In genomic region chr10:87398436-87398835, GRCh38 we compare ENCODE assay signal across 7 cellular contexts. TPM values are rescaled to one million over a fixed set of nuclear protein-coding genes. Genes with fewer than 3 reads are reported as not detected.
DNase-seq lines count a peak whose midpoint lies in the region; ATAC-seq, FAIRE-seq and TF ChIP-seq lines count a peak whose summit lies in the region.
"Not testable (repeated sequence)": the region's sequence is repeated elsewhere in the genome, so short reads cannot be mapped to it uniquely, and the experiment has no call there.

No MANE protein-coding gene starts in this region.

- H3K4me3 ChIP-seq in K562 = not testable (repeated sequence)

- CTCF ChIA-PET in K562 (lab: Yijun Ruan, JAX; ENCODE audit: low intra/inter-chr PET ratio) = not testable (repeated sequence)

- BruUV-seq in K562 (replicated peaks; lab: Mats Ljungman, UMichigan) = not testable (repeated sequence)

- TF ChIP-seq RAD21 in K562 (CRISPR knock-in tag; conservative IDR thresholded peaks at IDR 0.05 in 1 of 2, IDR thresholded peaks at IDR 0.05 in 1 of 2) = not testable (repeated sequence)

- TF ChIP-seq POLR2A in K562 (conservative IDR thresholded peaks at IDR 0.05) = not testable (repeated sequence)

- not testable (repeated sequence) for H3K27me3 ChIP-seq in K562 (ENCODE audit: control insufficient read depth in 2 of 2, insufficient read depth in 2 of 2, low read length in 2 of 2)

- intact Hi-C loops in K562 (cut with micrococcal nuclease) = not testable (repeated sequence)

- not testable (repeated sequence) for H3K27ac Mint-ChIP-seq in stimulated activated memory B cell treated with anti-CD40 and anti-IgM and Interleukin-4, amounts not matched to agents 10 μg/mL and 1 μg/mL and 100 μg/mL, for 72 hours

- not testable (repeated sequence) for H3K9me1 ChIP-seq in K562 (ENCODE audit: control insufficient read depth, insufficient read depth, low read length)

- H3K36me3 ChIP-seq in K562 (ENCODE audit: control insufficient read depth, insufficient read depth, low read length) = not testable (repeated sequence)

- H3K4me3 Mint-ChIP-seq in stimulated activated memory B cell treated with anti-CD40 and anti-IgM and Interleukin-4, amounts not matched to agents 10 μg/mL and 1 μg/mL and 100 μg/mL, for 72 hours = not testable (repeated sequence)

- H3K79me2 ChIP-seq in K562 (ENCODE audit: control insufficient read depth, insufficient read depth, low read length) = not testable (repeated sequence)

- in situ Hi-C loops in K562 (cut with MboI) = not testable (repeated sequence)

- not testable (repeated sequence) for TF ChIP-seq EP300 in K562 (IDR thresholded peaks at IDR 0.05; ENCODE audit: low read length)

- not testable (repeated sequence) for H3K9me3 Mint-ChIP-seq in stimulated activated memory B cell treated with anti-CD40 and anti-IgM and Interleukin-4, amounts not matched to agents 10 μg/mL and 1 μg/mL and 100 μg/mL, for 72 hours

- ATAC-seq in GM18868 (IDR thresholded peaks at IDR 0.05; ENCODE audit: unreplicated experiment) (peak; percentile 66), GM19463 (IDR thresholded peaks at IDR 0.05; ENCODE audit: unreplicated experiment) (peak; percentile 51), GM21786 (IDR thresholded peaks at IDR 0.05; ENCODE audit: unreplicated experiment) (peak; percentile 45), HG02885 (IDR thresholded peaks at IDR 0.05; ENCODE audit: poor library complexity, unreplicated experiment) (peak; percentile 45), HG03565 (IDR thresholded peaks at IDR 0.05; ENCODE audit: unreplicated experiment) (peak; percentile 45), K562 (peak; percentile 55)
- peak; percentile 82 for ATAC-seq in stimulated activated memory B cell treated with anti-CD40 and anti-IgM and Interleukin-4, amounts not matched to agents 10 μg/mL and 1 μg/mL and 100 μg/mL, for 72 hours

- not testable (repeated sequence) for H3K9me3 ChIP-seq in K562 (replicated peaks; ENCODE audit: control insufficient read depth, insufficient read depth, low read depth, low read length)

- H3K9ac ChIP-seq in K562 (ENCODE audit: insufficient read depth in 1 of 2, low read depth in 2 of 2, low read length in 2 of 2) = not testable (repeated sequence)

- H3K4me1 ChIP-seq in K562 (replicated peaks in 1 of 2; ENCODE audit: control insufficient read depth in 2 of 2, insufficient read depth in 2 of 2, low read length in 2 of 2) = not testable (repeated sequence)

- DNase-seq in K562 (ENCODE audit: extremely low read depth in 1 of 4, low spot score in 3 of 4) = not testable (repeated sequence)

- POLR2A ChIA-PET in K562 (lab: Yijun Ruan, JAX) = not testable (repeated sequence)

- TF ChIP-seq CTCF in K562 (IDR thresholded peaks at IDR 0.05 in 2 of 3, conservative IDR thresholded peaks at IDR 0.05 in 1 of 3; ENCODE audit: insufficient read depth in 2 of 3, low read depth in 1 of 3, low read length in 3 of 3) = not testable (repeated sequence)

- H3K27ac ChIP-seq in K562 (ENCODE audit: extremely low read depth, low read depth, low read length) = not testable (repeated sequence)

- not testable (repeated sequence) for H3K27me3 Mint-ChIP-seq in stimulated activated memory B cell treated with anti-CD40 and anti-IgM and Interleukin-4, amounts not matched to agents 10 μg/mL and 1 μg/mL and 100 μg/mL, for 72 hours

- not testable (repeated sequence) for H4K20me1 ChIP-seq in K562 (replicated peaks; ENCODE audit: control insufficient read depth, insufficient read depth, low read length)

- not testable (repeated sequence) for FAIRE-seq in K562 (lab: Jason Lieb, UNC)

- H2AFZ ChIP-seq in K562 (ENCODE audit: low read depth, low read length) = not testable (repeated sequence)

- not testable (repeated sequence) for H3K4me2 ChIP-seq in K562 (ENCODE audit: insufficient read depth, low read length)

- WGBS in K562 (ENCODE audit: insufficient coverage, low coverage, missing lambda C conversion rate) = no CpG with 5 or more reads among the region's 2 CpGs

- not testable (repeated sequence) for H3K4me1 Mint-ChIP-seq in stimulated activated memory B cell treated with anti-CD40 and anti-IgM and Interleukin-4, amounts not matched to agents 10 μg/mL and 1 μg/mL and 100 μg/mL, for 72 hours

- H3K36me3 Mint-ChIP-seq in stimulated activated memory B cell treated with anti-CD40 and anti-IgM and Interleukin-4, amounts not matched to agents 10 μg/mL and 1 μg/mL and 100 μg/mL, for 72 hours = not testable (repeated sequence)

TF ChIP-seq in K562, 482 proteins besides CTCF, POLR2A, EP300 and RAD21:
- TF ChIP-seq C11orf30 (IDR thresholded peaks at IDR 0.05; ENCODE audit: low read depth) (peak; percentile 31; the same call in 1 of the 2 replicates), ZNF316 (IDR thresholded peaks at IDR 0.05) (peak; percentile 32; the same call in 1 of the 2 replicates), TAL1 (IDR thresholded peaks at IDR 0.05) (peak; percentile 25; the same call in 1 of the 2 replicates)

RNA-seq across cellular contexts. Expression of gene NUTM2D, which starts 40.9 kb away (rescaled TPM):
- 6.2 and 11.2 TPM in 2 replicates for total RNA-seq in K562 (2011; cell fraction: chromatin; rRNA removed; ENCODE audit: low replicate concordance)
- total RNA-seq in K562 (2011; cell fraction: nucleolus; rRNA removed) = 9.0 and 9.3 TPM in 2 replicates
- total RNA-seq in K562 (2011; cell fraction: nucleoplasm; rRNA removed) = 5.9 and 7.6 TPM in 2 replicates
- total RNA-seq in K562 (2014; rRNA removed) (5.1 and 5.3 TPM in 2 replicates), K562 (2014; rRNA removed; fragmentation: Illumina TruSeq; extraction: Trizol) (3.0 and 3.5 TPM in 2 replicates), K562 (2015; rRNA removed; fragmentation: Illumina TruSeq; extraction: Trizol) (5.3 and 5.6 TPM in 2 replicates), K562 (2021) (8.6 and 9.6 TPM in 2 replicates)
- polyA plus RNA-seq in K562 (2011; rRNA removed) (2.8 and 2.9 TPM in 2 replicates), K562 (2014; fragmentation: Illumina TruSeq; extraction: Trizol) (6.8 and 7.6 TPM in 2 replicates), K562 (2014; fragmentation: Nextera tagmentation; extraction: Ambion mirVana) (under 1 TPM; 0.01 TPM), K562 (2014; rRNA removed) (5.4 and 6.4 TPM in 2 replicates)
- polyA plus RNA-seq in K562 (2011; cell fraction: cytosol; rRNA removed) = 2.2 and 5.4 TPM in 2 replicates
- 3.7 and 10.4 TPM in 2 replicates for polyA plus RNA-seq in K562 (2011; cell fraction: nucleus; rRNA removed)
- polyA plus RNA-seq in K562 (2012) = 7.6 and 12.5 TPM in 2 replicates
- 2.6 and 5.0 TPM in 2 replicates for polyA minus RNA-seq in K562 (2011; rRNA and poly(A)+ RNA removed)
- 4.6 and 5.0 TPM in 2 replicates for polyA minus RNA-seq in K562 (2011; cell fraction: cytosol; rRNA and poly(A)+ RNA removed)
- 2.0 and 3.0 TPM in 2 replicates for polyA minus RNA-seq in K562 (2011; cell fraction: nucleus; rRNA and poly(A)+ RNA removed)
